1 cellular context compared by ENCODE assay signal in the genomic region with DNA sequence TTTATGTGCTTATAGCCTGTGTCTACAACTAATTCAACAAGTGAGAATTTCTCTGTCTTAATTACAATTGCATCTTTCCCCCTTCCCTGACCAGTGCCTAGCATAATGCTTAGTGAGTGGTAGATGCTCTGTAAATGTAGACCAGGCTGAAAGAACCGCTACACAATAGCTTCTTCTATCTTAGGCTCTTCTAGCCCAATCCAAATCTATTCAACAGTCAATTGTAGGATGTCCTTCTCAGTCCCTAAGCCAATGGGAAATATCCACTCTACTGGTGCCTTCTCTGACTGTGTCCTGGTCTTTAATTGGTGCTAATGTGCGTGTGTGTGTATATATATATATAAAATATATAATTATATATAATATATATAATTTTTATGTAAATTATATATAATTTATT.
TF ChIP-seq lines count a peak whose summit lies in the region.

No MANE protein-coding gene starts in this region.

TF ChIP-seq in endothelial cell of umbilical vein, 7 proteins besides CTCF, POLR2A, EP300 and RAD21:
- no peak for TF ChIP-seq JUN (IDR thresholded peaks at IDR 0.05; ENCODE audit: borderline replicate concordance, insufficient read depth, insufficient read length, low read depth)
- TF ChIP-seq, protein P1, sequence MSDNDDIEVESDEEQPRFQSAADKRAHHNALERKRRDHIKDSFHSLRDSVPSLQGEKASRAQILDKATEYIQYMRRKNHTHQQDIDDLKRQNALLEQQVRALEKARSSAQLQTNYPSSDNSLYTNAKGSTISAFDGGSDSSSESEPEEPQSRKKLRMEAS (IDR thresholded peaks at IDR 0.05; ENCODE audit: insufficient read depth, insufficient read length): no peak
- no peak for TF ChIP-seq GATA2 (IDR thresholded peaks at IDR 0.05; ENCODE audit: insufficient read depth, insufficient read length, low read depth, low read length)
- no peak for TF ChIP-seq MYC (IDR thresholded peaks at IDR 0.05; ENCODE audit: low read depth, low read length)
- TF ChIP-seq EZH2 (IDR thresholded peaks at IDR 0.05; ENCODE audit: borderline replicate concordance, low read depth, low read length, severe bottlenecking): no peak
- no peak for TF ChIP-seq POLR2AphosphoS5 (IDR thresholded peaks at IDR 0.05; ENCODE audit: insufficient read depth, low read depth, low read length)
- TF ChIP-seq FOS (IDR thresholded peaks at IDR 0.05; ENCODE audit: borderline replicate concordance, insufficient read depth, low read length): no peak
